ENCODE assay signal across 8 cellular contexts in genomic region chr1:179599623-179600249, GRCh38. TPM values are rescaled to one million over a fixed set of nuclear protein-coding genes. Genes with fewer than 3 reads are reported as not detected.
DNase-seq lines count a peak whose midpoint lies in the region; ATAC-seq and TF ChIP-seq lines count a peak whose summit lies in the region.

No MANE protein-coding gene starts in this region.

- H3K4me3 ChIP-seq in brain microvascular endothelial cell (ENCODE audit: low read depth, low read length): no peak overlapping the region

- H3K36me3 Mint-ChIP-seq in neural crest cell (ENCODE audit: low read depth): no peaks in the 10 kb centered on the region

- in situ Hi-C loops in brain microvascular endothelial cell (cut with HindIII; ENCODE audit: low pct_ligation_motif_present, low sequenced_read_pairs): no loop called here

- peaks cover 14% of the 10 kb centered on the region for H3K9me3 Mint-ChIP-seq in neural crest cell

- no peaks in the 10 kb centered on the region for H3K4me1 Mint-ChIP-seq in neural crest cell

- no peak overlapping the region for H3K4me3 Mint-ChIP-seq in neural crest cell

- no peak for ATAC-seq in GM21825 (IDR thresholded peaks at IDR 0.05; ENCODE audit: unreplicated experiment)

- TF ChIP-seq CTCF in brain microvascular endothelial cell (IDR thresholded peaks at IDR 0.05; ENCODE audit: low read depth, low read length, missing control alignments) (peak; percentile 55), neural crest cell (conservative IDR thresholded peaks at IDR 0.05) (peak; percentile 71)

- no peak overlapping the region for H3K27ac ChIP-seq in brain microvascular endothelial cell

- no peak overlapping the region for H3K27ac Mint-ChIP-seq in neural crest cell (ENCODE audit: unreplicated experiment)

- no peaks in the 10 kb centered on the region for H3K27me3 ChIP-seq in brain microvascular endothelial cell (replicated peaks)

- peaks cover 58% of the 10 kb centered on the region for H3K27me3 Mint-ChIP-seq in neural crest cell (ENCODE audit: low read depth)

- DNase-seq in NCI-H82 (lab: John Stamatoyannopoulos, UW) (peak; percentile 78), NCI-H82 treated with DMSO at 0.1 percent for 48 hours (lab: John Stamatoyannopoulos, UW; ENCODE audit: unreplicated experiment) (no peak), NCI-H1694 treated with DMSO at 0.1 percent for 48 hours (lab: John Stamatoyannopoulos, UW) (peak; percentile 37), brain microvascular endothelial cell (peak; percentile 36), neural crest cell (ENCODE audit: low read depth, low spot score) (peak; percentile 16), midbrain (lab: John Stamatoyannopoulos, UW) (no peak)
- DNase-seq in effector CD8-positive, alpha-beta T cell (lab: John Stamatoyannopoulos, UW): no peak

- no peaks in the 10 kb centered on the region for H3K36me3 ChIP-seq in brain microvascular endothelial cell (replicated peaks)

RNA-seq across cellular contexts. Expression of gene TDRD5, which starts 8.1 kb away (rescaled TPM):
- total RNA-seq in neural crest cell: not detected in 2 replicates

RNA-seq across cellular contexts. Expression of gene NPHS2, which starts 24.0 kb away (rescaled TPM):
- total RNA-seq in neural crest cell: not detected in 2 replicates

Comparison
In these comparisons a context has a peak if more than half of its experiments do, and no peak if none do; other contexts are left out.
1. DNase-seq: peak in NCI-H82 (single experiment), NCI-H1694 treated with DMSO at 0.1 percent for 48 hours (single experiment), brain microvascular endothelial cell (single experiment) and neural crest cell (single experiment); none in NCI-H82 treated with DMSO at 0.1 percent for 48 hours (single experiment), effector CD8-positive, alpha-beta T cell (single experiment) and midbrain (single experiment).